In the genomic region with DNA sequence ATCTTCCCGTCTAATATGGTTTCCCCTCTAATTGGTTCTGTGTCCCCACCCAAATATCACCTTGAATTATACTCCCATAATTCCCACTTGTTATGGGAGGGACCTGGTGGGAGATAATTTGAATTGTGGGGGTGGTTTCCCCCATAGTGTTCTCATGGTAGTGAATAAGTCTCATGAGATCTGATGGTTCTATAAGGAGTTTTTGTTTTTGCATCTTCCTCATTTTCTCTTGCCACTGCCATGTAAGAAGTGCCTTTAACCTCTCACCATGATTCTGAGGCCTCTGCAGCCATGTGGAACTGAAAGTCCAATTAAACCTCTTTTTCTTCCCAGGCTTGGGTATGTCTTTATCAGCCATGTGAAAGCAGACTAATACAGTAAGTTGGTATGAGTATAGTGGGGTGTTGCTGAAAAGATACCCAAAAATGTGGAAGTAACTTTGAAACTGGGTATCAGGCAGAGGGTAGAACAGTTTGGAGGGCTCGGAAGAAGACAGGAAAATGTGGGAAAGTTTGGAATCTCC, we compare ENCODE assay signal across 24 cellular contexts. TPM values are rescaled to one million over a fixed set of nuclear protein-coding genes. Genes with fewer than 3 reads are reported as not detected.
DNase-seq lines count a peak whose midpoint lies in the region; ATAC-seq, FAIRE-seq and TF ChIP-seq lines count a peak whose summit lies in the region.
"Had no signal": no experiment of that assay in that cellular context is flagged by ENCODE, and none has a peak within 500 bp of the region (broad histone marks: within the 10 kb centered on the region; RNA-seq: fewer than 3 reads in every experiment).

No MANE protein-coding gene starts in this region.

- POLR2A ChIA-PET in K562 (lab: Yijun Ruan, JAX) = interaction anchor here (0.6 kb wide), 1 partner anchor 110 kb away, joined by 4 read pairs; no protein-coding TSS in a partner anchor

- H2AFZ ChIP-seq in K562 (ENCODE audit: low read depth, low read length) = no peak overlapping the region
- H2AFZ ChIP-seq: GM23248 had no signal

- no peak overlapping the region for H3K9ac ChIP-seq in K562 (ENCODE audit: insufficient read depth in 1 of 2, low read depth in 2 of 2, low read length in 2 of 2)
- H3K9ac ChIP-seq: BLaER1, GM23248 had no signal

- DNase-seq in SIG-M5 treated with dmso at 0.1 percent for 504 hours (lab: John Stamatoyannopoulos, UW; ENCODE audit: unreplicated experiment) (peak; percentile 16), SIG-M5 (lab: John Stamatoyannopoulos, UW) (no peak), GM12865 (ENCODE audit: low read depth) (peak; percentile 28), T-helper 17 cell (no peak), K562 (ENCODE audit: extremely low read depth in 1 of 4, low spot score in 3 of 4) (no peak), NCI-H524 treated with DMSO at 0.1 percent for 48 hours (lab: John Stamatoyannopoulos, UW) (no peak), SKM-1 (lab: John Stamatoyannopoulos, UW; ENCODE audit: unreplicated experiment) (no peak), vagina (ENCODE audit: extremely low spot score in 2 of 2) (no peak)
- DNase-seq: Calu3; CD4-positive, alpha-beta memory T cell; COR-L47; DMS53; DMS79 treated with DMSO at 0.1 percent for 48 hours; GF-D8; GM23248; H7; HCEC 1CT had no signal

- H3K27ac ChIP-seq in K562 (ENCODE audit: extremely low read depth, low read depth, low read length) (no peak overlapping the region), vagina (no peak overlapping the region)
- H3K27ac ChIP-seq: 22Rv1, BLaER1, C4-2B, GM23248 had no signal

- no peak overlapping the region for H3K4me3 Mint-ChIP-seq in T-helper 17 cell
- H3K4me3 Mint-ChIP-seq: B cell; CD4-positive, alpha-beta memory T cell had no signal

- no peaks in the 10 kb centered on the region for H3K9me3 ChIP-seq in T-helper 17 cell (ENCODE audit: control insufficient read depth, low read length, poor library complexity, severe bottlenecking)
- H3K9me3 ChIP-seq in K562 (replicated peaks; ENCODE audit: control insufficient read depth, insufficient read depth, low read depth, low read length) = peaks cover 3% of the 10 kb centered on the region
- no peaks in the 10 kb centered on the region for H3K9me3 ChIP-seq in vagina

- H3K4me1 ChIP-seq in K562 (replicated peaks in 1 of 2; ENCODE audit: control insufficient read depth in 2 of 2, insufficient read depth in 2 of 2, low read length in 2 of 2) (peaks cover 10 to 39% of the 10 kb centered on the region in 2 experiments; a peak in 4 of 5 replicates), vagina (no peaks in the 10 kb centered on the region)

- H3K4me2 ChIP-seq in K562 (ENCODE audit: insufficient read depth, low read length) = no peak overlapping the region
- H3K4me2 ChIP-seq: BLaER1 had no signal

- BruUV-seq in K562 (replicated peaks; lab: Mats Ljungman, UMichigan) = no TSS peak

- in situ Hi-C loops in K562 (cut with MboI) = no loop called here

- no peaks in the 10 kb centered on the region for H3K27me3 Mint-ChIP-seq in T-helper 17 cell
- H3K27me3 Mint-ChIP-seq: B cell; CD4-positive, alpha-beta memory T cell had no signal

- TF ChIP-seq EP300 in K562 (IDR thresholded peaks at IDR 0.05; ENCODE audit: low read length) = no peak

- no peak overlapping the region for H3K4me3 ChIP-seq in GM12865 (ENCODE audit: low read depth, low read length)
- no peak overlapping the region for H3K4me3 ChIP-seq in K562
- H3K4me3 ChIP-seq in vagina = no peak overlapping the region
- H3K4me3 ChIP-seq: BLaER1, GM23248 had no signal

- TF ChIP-seq RAD21 in K562 (CRISPR knock-in tag; conservative IDR thresholded peaks at IDR 0.05 in 1 of 2, IDR thresholded peaks at IDR 0.05 in 1 of 2) = no peak

- H3K27me3 ChIP-seq in K562 (ENCODE audit: control insufficient read depth in 2 of 2, insufficient read depth in 2 of 2, low read length in 2 of 2) = no peaks in the 10 kb centered on the region
- no peaks in the 10 kb centered on the region for H3K27me3 ChIP-seq in vagina
- H3K27me3 ChIP-seq: BLaER1 had no signal

- no peak for FAIRE-seq in K562 (lab: Jason Lieb, UNC)
- FAIRE-seq: A204.1, GM18507, H1 had no signal

- 91% methylated on average over 2 of the region's 2 CpGs for WGBS in K562 (ENCODE audit: insufficient coverage, low coverage, missing lambda C conversion rate)

- TF ChIP-seq POLR2A in K562 (conservative IDR thresholded peaks at IDR 0.05) (no peak), vagina (IDR thresholded peaks at IDR 0.05) (no peak)

- intact Hi-C loops in K562 (cut with micrococcal nuclease) (no loop called here), vagina (cut with DNase I) (no loop called here)

- H3K79me2 ChIP-seq in K562 (ENCODE audit: control insufficient read depth, insufficient read depth, low read length) = no peaks in the 10 kb centered on the region

- H3K36me3 Mint-ChIP-seq in T-helper 17 cell (ENCODE audit: low read depth) = no peaks in the 10 kb centered on the region
- H3K36me3 Mint-ChIP-seq: CD4-positive, alpha-beta memory T cell had no signal

- H3K27ac Mint-ChIP-seq in T-helper 17 cell = peak overlapping the region; percentile 2
- H3K27ac Mint-ChIP-seq: B cell had no signal

- H4K20me1 ChIP-seq in K562 (replicated peaks; ENCODE audit: control insufficient read depth, insufficient read depth, low read length) = no peaks in the 10 kb centered on the region
- H4K20me1 ChIP-seq: BLaER1 had no signal

- CTCF ChIA-PET in K562 (lab: Yijun Ruan, JAX; ENCODE audit: low intra/inter-chr PET ratio) = no interaction called here

- peaks cover 18% of the 10 kb centered on the region for H3K4me1 Mint-ChIP-seq in T-helper 17 cell

- TF ChIP-seq CTCF in GM12865 (IDR thresholded peaks at IDR 0.05; ENCODE audit: insufficient read depth, low read depth, low read length, missing control alignments) (no peak), K562 (IDR thresholded peaks at IDR 0.05 in 2 of 3, conservative IDR thresholded peaks at IDR 0.05 in 1 of 3; ENCODE audit: insufficient read depth in 2 of 3, low read depth in 1 of 3, low read length in 3 of 3) (no peak), vagina (IDR thresholded peaks at IDR 0.05) (no peak)

- no peaks in the 10 kb centered on the region for H3K36me3 ChIP-seq in K562 (ENCODE audit: control insufficient read depth, insufficient read depth, low read length)
- H3K36me3 ChIP-seq in vagina = no peaks in the 10 kb centered on the region
- H3K36me3 ChIP-seq: BLaER1 had no signal

- no peaks in the 10 kb centered on the region for H3K9me1 ChIP-seq in K562 (ENCODE audit: control insufficient read depth, insufficient read depth, low read length)

- no peak for ATAC-seq in T-helper 17 cell
- no peak for ATAC-seq in K562

TF ChIP-seq in K562, 482 proteins besides CTCF, POLR2A, EP300 and RAD21 (continues in another document):
- TF ChIP-seq FOXM1 (IDR thresholded peaks at IDR 0.05; ENCODE audit: low read depth) (no peak), FOXM1 (CRISPR knock-in tag; IDR thresholded peaks at IDR 0.05; ENCODE audit: low read depth) (no peak), ZNF75A (CRISPR knock-in tag; IDR thresholded peaks at IDR 0.05) (no peak), CREBBP (IDR thresholded peaks at IDR 0.05; ENCODE audit: low read depth, low read length) (no peak), ZNF766 (CRISPR knock-in tag; conservative IDR thresholded peaks at IDR 0.05) (peak; percentile 88), PKNOX1 (IDR thresholded peaks at IDR 0.05) (no peak), ZNF3 (CRISPR knock-in tag; IDR thresholded peaks at IDR 0.05) (no peak)

RNA-seq across cellular contexts. Expression of gene HERC1, which starts 12.3 kb away (rescaled TPM):
- total RNA-seq in T-helper 17 cell (100 to 1,000 TPM; 252 to 271 TPM), K562 (2014; rRNA removed) (91.9 and 93.1 TPM in 2 replicates), K562 (2014; rRNA removed; fragmentation: Illumina TruSeq; extraction: Trizol) (79.2 and 88.1 TPM in 2 replicates), K562 (2015; rRNA removed; fragmentation: Illumina TruSeq; extraction: Trizol) (90.4 and 92.6 TPM in 2 replicates), K562 (2021) (103 and 108 TPM in 2 replicates), vagina (99.4 TPM)
- total RNA-seq in K562 (2011; cell fraction: chromatin; rRNA removed; ENCODE audit: low replicate concordance) = 151 and 399 TPM in 2 replicates
- 94.9 and 123 TPM in 2 replicates for total RNA-seq in K562 (2011; cell fraction: nucleolus; rRNA removed)
- total RNA-seq in K562 (2011; cell fraction: nucleoplasm; rRNA removed) = 139 and 141 TPM in 2 replicates
- polyA plus RNA-seq in K562 (2011; rRNA removed) (43.9 and 48.3 TPM in 2 replicates), K562 (2014; fragmentation: Illumina TruSeq; extraction: Trizol) (79.0 and 89.9 TPM in 2 replicates), K562 (2014; fragmentation: Nextera tagmentation; extraction: Ambion mirVana) (10 to 100 TPM; 24.5 to 42.4 TPM), K562 (2014; rRNA removed) (70.7 and 83.4 TPM in 2 replicates)
- 46.7 and 50.5 TPM in 2 replicates for polyA plus RNA-seq in K562 (2011; cell fraction: cytosol; rRNA removed)
- polyA plus RNA-seq in K562 (2011; cell fraction: nucleus; rRNA removed) = 125 and 130 TPM in 2 replicates
- polyA plus RNA-seq in K562 (2012) = 68.9 and 92.0 TPM in 2 replicates
- 115 and 136 TPM in 2 replicates for polyA minus RNA-seq in K562 (2011; rRNA and poly(A)+ RNA removed)
- 56.8 and 74.4 TPM in 2 replicates for polyA minus RNA-seq in K562 (2011; cell fraction: cytosol; rRNA and poly(A)+ RNA removed)
- 75.0 and 142 TPM in 2 replicates for polyA minus RNA-seq in K562 (2011; cell fraction: nucleus; rRNA and poly(A)+ RNA removed)

Comparison
In these comparisons a context has a peak if more than half of its experiments do, and no peak if none do; other contexts are left out.
1. DNase-seq: peak in SIG-M5 treated with dmso at 0.1 percent for 504 hours (single experiment) and GM12865 (single experiment); none in SIG-M5 (single experiment), T-helper 17 cell (0 of 3), K562 (0 of 4), NCI-H524 treated with DMSO at 0.1 percent for 48 hours (single experiment), SKM-1 (single experiment) and vagina (0 of 2).